Comparison of ENCODE assay signal across 36 cellular contexts in the genomic region with DNA sequence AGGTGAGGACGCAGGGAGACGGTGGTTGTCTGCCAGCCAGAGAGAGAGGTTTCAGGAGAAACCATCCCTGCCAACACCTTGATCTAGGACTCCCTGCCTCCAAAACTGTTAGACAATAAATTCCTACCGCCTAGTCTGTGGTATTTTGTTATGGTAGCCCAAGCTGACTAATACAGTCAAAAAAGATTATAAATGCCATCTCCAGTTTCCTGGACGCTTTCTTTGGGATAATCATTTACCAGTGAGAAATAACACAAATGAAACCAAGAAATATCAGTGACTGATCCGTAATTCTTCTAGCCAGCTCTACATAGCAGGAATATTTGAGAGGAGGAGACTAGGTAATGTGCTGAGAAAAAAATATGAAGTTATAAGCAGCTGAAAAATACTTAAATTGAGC.
"Had no signal": no experiment of that assay in that cellular context is flagged by ENCODE, and none has a peak within 500 bp of the region (broad histone marks: within the 10 kb centered on the region; RNA-seq: fewer than 3 reads in every experiment).

No MANE protein-coding gene starts in this region.

- H3K27ac ChIP-seq: cardiac muscle cell, Peyer's patch, RWPE1, VCaP had no signal

- H3K4me1 ChIP-seq: Peyer's patch had no signal

- H3K4me3 ChIP-seq: cardiac muscle cell, Peyer's patch had no signal

- H3K36me3 ChIP-seq: cardiac muscle cell, Peyer's patch had no signal

- H3K27me3 ChIP-seq: cardiac muscle cell, Peyer's patch had no signal

- DNase-seq: activated CD4-positive, alpha-beta memory T cell treated with anti-CD3 and anti-CD28 coated beads, Interleukin-2, amount 10 ng/mL, durations not matched to agents 7 days and 5 days; activated CD4-positive, alpha-beta T cell treated with anti-CD3 and anti-CD28 coated beads for 1 hour; activated CD4-positive, alpha-beta T cell treated with anti-CD3 and anti-CD28 coated beads for 48 hours; activated CD4-positive, CD25-positive, alpha-beta regulatory T cell; activated CD8-positive, alpha-beta memory T cell treated with anti-CD3 and anti-CD28 coated beads for 24 hours; activated CD8-positive, alpha-beta memory T cell treated with anti-CD3 and anti-CD28 coated beads, Interleukin-2, amount 10 ng/mL, durations not matched to agents 7 days and 5 days; activated CD8-positive, alpha-beta memory T cell treated with anti-CD3 and anti-CD28 coated beads, Interleukin-2, amount 50 U/mL, for 48 hours; activated effector memory CD4-positive, alpha-beta T cell treated with anti-CD3 and anti-CD28 coated beads, Interleukin-2, amount 50 U/mL, for 16 hours; activated naive CD4-positive, alpha-beta T cell; activated naive CD4-positive, alpha-beta T cell treated with anti-CD3 and anti-CD28 coated beads, Interleukin-2, amount 50 U/mL, for 16 hours; activated naive CD8-positive, alpha-beta T cell treated with anti-CD3 and anti-CD28 coated beads for 36 hours; activated T-cell treated with anti-CD3 and anti-CD28 coated beads, Interleukin-2, amount 50 U/mL, for 48 hours; amniotic stem cell; aorta; Kasumi-1; KBM-7; MM.1S; MV-4-11; NCI-H1092; NCI-H1436 treated with DMSO at 0.1 percent for 48 hours; NCI-H1694 treated with DMSO at 0.1 percent for 48 hours; NCI-H2029; NCI-H345; NCI-H524 treated with DMSO at 0.1 percent for 48 hours; NCI-H748 treated with DMSO at 0.1 percent for 48 hours; NK-92 treated with Interleukin-12 subunit alpha and Interleukin-12 subunit beta, amount 100 ng/mL, for 24 hours; PC-3; Peyer's patch; SIG-M5; SW 1271; T-helper 1 cell; T-helper 2 cell; T-helper 9 cell had no signal

- H3K9me3 ChIP-seq: Peyer's patch had no signal
